Comparison of ENCODE assay signal across 13 cellular contexts in genomic region chr4:76058302-76058701, GRCh38. TPM values are rescaled to one million over a fixed set of nuclear protein-coding genes. Genes with fewer than 3 reads are reported as not detected.
DNase-seq lines count a peak whose midpoint lies in the region; ATAC-seq and TF ChIP-seq lines count a peak whose summit lies in the region.
"Had no signal": no experiment of that assay in that cellular context is flagged by ENCODE, and none has a peak within 500 bp of the region (broad histone marks: within the 10 kb centered on the region; RNA-seq: fewer than 3 reads in every experiment).

No MANE protein-coding gene starts in this region.

- peak overlapping the region; percentile 26 for H3K27ac Mint-ChIP-seq in activated naive CD4-positive, alpha-beta T cell treated with anti-CD3 and anti-CD28 coated beads, Interleukin-2, amount 50 U/mL, for 24 hours

- no peaks in the 10 kb centered on the region for H3K9me3 Mint-ChIP-seq in activated naive CD4-positive, alpha-beta T cell treated with anti-CD3 and anti-CD28 coated beads, Interleukin-2, amount 50 U/mL, for 24 hours
- H3K9me3 Mint-ChIP-seq: central memory CD8-positive, alpha-beta T cell had no signal

- no peak for TF ChIP-seq EP300 in ovary (IDR thresholded peaks at IDR 0.05)

- peaks cover 6% of the 10 kb centered on the region for H3K27me3 Mint-ChIP-seq in activated naive CD4-positive, alpha-beta T cell treated with anti-CD3 and anti-CD28 coated beads, Interleukin-2, amount 50 U/mL, for 24 hours

- no peak for TF ChIP-seq POLR2A in ovary (IDR thresholded peaks at IDR 0.05)

- no peaks in the 10 kb centered on the region for H3K4me1 ChIP-seq in ovary (ENCODE audit: insufficient read depth)
- H3K4me1 ChIP-seq: esophagus muscularis mucosa had no signal

- H3K4me3 ChIP-seq in ovary, result no peak overlapping the region
- H3K4me3 ChIP-seq: esophagus muscularis mucosa had no signal

- intact Hi-C loops in ovary (cut with DNase I), result no loop called here

- no peak for DNase-seq in activated naive CD4-positive, alpha-beta T cell treated with anti-CD3 and anti-CD28 coated beads, Interleukin-2, amount 50 U/mL, for 16 hours
- DNase-seq in stimulated activated naive CD8-positive, alpha-beta T cell treated with anti-CD3 and anti-CD28 coated beads, Interleukin-15, Interleukin-2, amounts not matched to agents 100 U/mL and 50 U/mL, for 24 hours, result no peak
- DNase-seq in MV-4-11 (lab: John Stamatoyannopoulos, UW) (no peak), ovary (no peak)
- no peak for DNase-seq in stimulated activated CD4-positive, alpha-beta T cell treated with anti-CD3 and anti-CD28 coated beads, Interleukin-15, amount 100 ng/mL, for 24 hours
- DNase-seq: EL, NCI-H1092, T1000 had no signal

- H3K36me3 ChIP-seq in ovary, result no peaks in the 10 kb centered on the region
- H3K36me3 ChIP-seq: esophagus muscularis mucosa had no signal

- peaks cover 18% of the 10 kb centered on the region for H3K4me1 Mint-ChIP-seq in activated naive CD4-positive, alpha-beta T cell treated with anti-CD3 and anti-CD28 coated beads, Interleukin-2, amount 50 U/mL, for 24 hours
- H3K4me1 Mint-ChIP-seq: central memory CD8-positive, alpha-beta T cell had no signal

- no peak overlapping the region for H3K4me3 Mint-ChIP-seq in activated naive CD4-positive, alpha-beta T cell treated with anti-CD3 and anti-CD28 coated beads, Interleukin-2, amount 50 U/mL, for 24 hours
- H3K4me3 Mint-ChIP-seq: central memory CD8-positive, alpha-beta T cell had no signal

- no peak for TF ChIP-seq CTCF in ovary (IDR thresholded peaks at IDR 0.05)

- H3K9me3 ChIP-seq in ovary, result no peaks in the 10 kb centered on the region
- H3K9me3 ChIP-seq: esophagus muscularis mucosa had no signal

- no peaks in the 10 kb centered on the region for H3K36me3 Mint-ChIP-seq in activated naive CD4-positive, alpha-beta T cell treated with anti-CD3 and anti-CD28 coated beads, Interleukin-2, amount 50 U/mL, for 24 hours

- no peaks in the 10 kb centered on the region for H3K27me3 ChIP-seq in ovary

- no peak overlapping the region for H3K27ac ChIP-seq in ovary
- H3K27ac ChIP-seq: esophagus muscularis mucosa had no signal

- ATAC-seq in GM21576 (IDR thresholded peaks at IDR 0.05; ENCODE audit: unreplicated experiment), result peak; percentile 40
- ATAC-seq in HG03442 (IDR thresholded peaks at IDR 0.05; ENCODE audit: unreplicated experiment), result peak; percentile 56
- peak; percentile 71 for ATAC-seq in stimulated activated naive CD8-positive, alpha-beta T cell treated with anti-CD3 and anti-CD28 coated beads, Interleukin-15, Interleukin-2, amounts not matched to agents 100 U/mL and 50 U/mL, for 24 hours

RNA-seq across cellular contexts. Expression of gene ART3, which starts 16.2 kb away (rescaled TPM):
- under 1 TPM in 3 of 7 donors, not detected in 4; 0.41 to 0.83 (median 0.71) TPM for total RNA-seq in ovary
- 1 to 10 TPM in 1 of 2 donors, under 1 TPM in 1; 0.11 to 1.5 TPM for polyA plus RNA-seq in ovary

RNA-seq across cellular contexts. Expression of gene CXCL11, which starts 22.4 kb away (rescaled TPM):
- total RNA-seq in ovary, result under 1 TPM in 2 of 7 donors, not detected in 5; 0.18 to 0.57 TPM
- polyA plus RNA-seq in ovary, result 1 to 10 TPM in 1 of 2 donors, not detected in 1; 1.1 TPM
- total RNA-seq: esophagus muscularis mucosa had no signal

RNA-seq across cellular contexts. Expression of gene CXCL10, which starts 35.0 kb away (rescaled TPM):
- 10 to 100 TPM in 1 of 7 donors, 1 to 10 TPM in 1, under 1 TPM in 2, not detected in 3; 0.24 to 17.3 (median 1.0) TPM for total RNA-seq in ovary
- polyA plus RNA-seq in ovary, result 1 to 10 TPM in 1 of 2 donors, under 1 TPM in 1; 0.12 to 5.3 TPM

RNA-seq across cellular contexts. Expression of gene CXCL9, which starts 51.0 kb away (rescaled TPM):
- total RNA-seq in ovary, result under 1 TPM in 3 of 7 donors, not detected in 4; 0.13 to 0.57 (median 0.20) TPM
- polyA plus RNA-seq in ovary, result 1 to 10 TPM in 1 of 2 donors, under 1 TPM in 1; 0.06 to 8.2 TPM
